In genomic region chr16:2911580-2912329, GRCh38 we compare ENCODE assay signal across 8 cellular contexts. TPM values are rescaled to one million over a fixed set of nuclear protein-coding genes. Genes with fewer than 3 reads are reported as not detected.
DNase-seq lines count a peak whose midpoint lies in the region; ATAC-seq and TF ChIP-seq lines count a peak whose summit lies in the region.

Gene FLYWCH1, plus strand, starts transcription at chr16:2911931. Its CDS starts 17,755 bp downstream, at chr16:2929686.

- H3K27me3 ChIP-seq in BLaER1 treated with 17β-estradiol and CSF1 and Interleukin-3, amounts not matched to agents 10 nM and 100 nM = no peaks in the 10 kb centered on the region
- H3K27me3 ChIP-seq in colonic mucosa (no peaks in the 10 kb centered on the region), layer of hippocampus (ENCODE audit: control insufficient read depth, insufficient read depth, low read length) (no peaks in the 10 kb centered on the region)

- ATAC-seq in GM19351 (IDR thresholded peaks at IDR 0.05; ENCODE audit: unreplicated experiment) = peak; percentile 91
- peak; percentile 91 for ATAC-seq in HG03520 (IDR thresholded peaks at IDR 0.05; ENCODE audit: unreplicated experiment)

- H3K9me3 ChIP-seq in BLaER1 treated with 17β-estradiol and CSF1 and Interleukin-3, amounts not matched to agents 10 nM and 100 nM (replicated peaks in 1 of 11) = no peaks in the 10 kb centered on the region
- no peaks in the 10 kb centered on the region for H3K9me3 ChIP-seq in colonic mucosa

- H3K36me3 ChIP-seq in BLaER1 treated with 17β-estradiol and CSF1 and Interleukin-3, amounts not matched to agents 10 nM and 100 nM = peaks cover 11 to 32% (median 24%) of the 10 kb centered on the region in 11 experiments; a peak in 21 of 22 replicates
- H3K36me3 ChIP-seq in colonic mucosa = no peaks in the 10 kb centered on the region

- peak within 1 kb of the TSS; percentile 71 to 98 (median 92) for H3K4me2 ChIP-seq in BLaER1 treated with 17β-estradiol and CSF1 and Interleukin-3, amounts not matched to agents 10 nM and 100 nM

- peak within 1 kb of the TSS; percentile 88 for H3K27ac Mint-ChIP-seq in activated CD4-positive, alpha-beta T cell treated with anti-CD3 and anti-CD28 coated beads, Interleukin-2, amount 10 ng/mL, durations not matched to agents 24 days and 14 days

- peak within 1 kb of the TSS; percentile 81 to 88 (median 85) for H3K9ac ChIP-seq in BLaER1 treated with 17β-estradiol and CSF1 and Interleukin-3, amounts not matched to agents 10 nM and 100 nM
- peak within 1 kb of the TSS; percentile 60 to 76 for H3K9ac ChIP-seq in colonic mucosa (ENCODE audit: low read depth in 2 of 2, low read length in 2 of 2)

- H3K36me3 Mint-ChIP-seq in activated CD4-positive, alpha-beta T cell treated with anti-CD3 and anti-CD28 coated beads, Interleukin-2, amount 10 ng/mL, durations not matched to agents 24 days and 14 days (ENCODE audit: low read depth) = peaks cover 14% of the 10 kb centered on the region

- peak within 1 kb of the TSS; percentile 69 to 87 (median 78); a peak in 21 of 22 replicates for H3K27ac ChIP-seq in BLaER1 treated with 17β-estradiol and CSF1 and Interleukin-3, amounts not matched to agents 10 nM and 100 nM
- H3K27ac ChIP-seq in colonic mucosa (peak within 1 kb of the TSS; percentile 71), layer of hippocampus (ENCODE audit: low read depth, low read length) (peak within 1 kb of the TSS; percentile 77)

- peak within 1 kb of the TSS; percentile 95 for H3K4me3 Mint-ChIP-seq in activated CD4-positive, alpha-beta T cell treated with anti-CD3 and anti-CD28 coated beads, Interleukin-2, amount 10 ng/mL, durations not matched to agents 24 days and 14 days

- H3K27me3 Mint-ChIP-seq in activated CD4-positive, alpha-beta T cell treated with anti-CD3 and anti-CD28 coated beads, Interleukin-2, amount 10 ng/mL, durations not matched to agents 24 days and 14 days = peaks cover 5% of the 10 kb centered on the region

- intact Hi-C loops in activated CD4-positive, alpha-beta T cell treated with anti-CD3 and anti-CD28 coated beads, Interleukin-2, amount 10 ng/mL, durations not matched to agents 24 days and 14 days (cut with micrococcal nuclease) = loop anchor here (2.0 to 5.0 kb wide), 2 partner anchors 15 to 51 kb away; partner anchors contain the start of gene KREMEN2
- intact Hi-C loops in colonic mucosa (cut with DNase I) = loop anchor here (5.0 kb wide), 1 partner anchor 34 kb away; no protein-coding TSS in a partner anchor

- peaks cover 19 to 49% (median 35%) of the 10 kb centered on the region in 10 experiments for H3K4me1 ChIP-seq in BLaER1 treated with 17β-estradiol and CSF1 and Interleukin-3, amounts not matched to agents 10 nM and 100 nM
- H3K4me1 ChIP-seq in colonic mucosa = no peaks in the 10 kb centered on the region

- DNase-seq in NCI-H526 treated with DMSO at 0.1 percent for 48 hours (lab: John Stamatoyannopoulos, UW) (peak; percentile 89), colonic mucosa (peak; percentile 99)
- peak; percentile 100 for DNase-seq in activated CD4-positive, alpha-beta T cell treated with anti-CD3 and anti-CD28 coated beads, Interleukin-2, amount 10 ng/mL, durations not matched to agents 24 days and 14 days
- peak; percentile 98 to 99 (median 98) for DNase-seq in stimulated activated CD4-positive, alpha-beta T cell treated with anti-CD3 and anti-CD28 coated beads, Interleukin-1b, Interleukin-23, amount 100 ng/mL, for 24 hours (ENCODE audit: low read depth in 4 of 4, low spot score in 1 of 4)

- H4K20me1 ChIP-seq in BLaER1 treated with 17β-estradiol and CSF1 and Interleukin-3, amounts not matched to agents 10 nM and 100 nM = peaks cover 0 to 12% (median 8%) of the 10 kb centered on the region in 11 experiments; a peak in 9 of 22 replicates

- H3K4me1 Mint-ChIP-seq in activated CD4-positive, alpha-beta T cell treated with anti-CD3 and anti-CD28 coated beads, Interleukin-2, amount 10 ng/mL, durations not matched to agents 24 days and 14 days = peaks cover 22% of the 10 kb centered on the region

- no peaks in the 10 kb centered on the region for H3K9me3 Mint-ChIP-seq in activated CD4-positive, alpha-beta T cell treated with anti-CD3 and anti-CD28 coated beads, Interleukin-2, amount 10 ng/mL, durations not matched to agents 24 days and 14 days

- TF ChIP-seq CTCF in colonic mucosa (IDR thresholded peaks at IDR 0.05) = no peak

- H3K4me3 ChIP-seq in BLaER1 treated with 17β-estradiol and CSF1 and Interleukin-3, amounts not matched to agents 10 nM and 100 nM = peak within 1 kb of the TSS; percentile 65 to 85 (median 77)
- H3K4me3 ChIP-seq in colonic mucosa = peak within 1 kb of the TSS; percentile 87

RNA-seq across cellular contexts. Expression of gene FLYWCH1, which starts in this region (rescaled TPM):
- 63.9 and 64.5 TPM in 2 replicates for total RNA-seq in activated CD4-positive, alpha-beta T cell treated with anti-CD3 and anti-CD28 coated beads, Interleukin-2, amount 10 ng/mL, durations not matched to agents 24 days and 14 days
- total RNA-seq in colonic mucosa = 10 to 100 TPM; 18.5 to 28.4 TPM

Comparison
In these comparisons a context has a peak if more than half of its experiments do, and no peak if none do; other contexts are left out.
1. Peak in every context shown above with its lines: DNase-seq, ATAC-seq, H3K4me3 ChIP-seq and H3K27ac ChIP-seq.